In the genomic region with DNA sequence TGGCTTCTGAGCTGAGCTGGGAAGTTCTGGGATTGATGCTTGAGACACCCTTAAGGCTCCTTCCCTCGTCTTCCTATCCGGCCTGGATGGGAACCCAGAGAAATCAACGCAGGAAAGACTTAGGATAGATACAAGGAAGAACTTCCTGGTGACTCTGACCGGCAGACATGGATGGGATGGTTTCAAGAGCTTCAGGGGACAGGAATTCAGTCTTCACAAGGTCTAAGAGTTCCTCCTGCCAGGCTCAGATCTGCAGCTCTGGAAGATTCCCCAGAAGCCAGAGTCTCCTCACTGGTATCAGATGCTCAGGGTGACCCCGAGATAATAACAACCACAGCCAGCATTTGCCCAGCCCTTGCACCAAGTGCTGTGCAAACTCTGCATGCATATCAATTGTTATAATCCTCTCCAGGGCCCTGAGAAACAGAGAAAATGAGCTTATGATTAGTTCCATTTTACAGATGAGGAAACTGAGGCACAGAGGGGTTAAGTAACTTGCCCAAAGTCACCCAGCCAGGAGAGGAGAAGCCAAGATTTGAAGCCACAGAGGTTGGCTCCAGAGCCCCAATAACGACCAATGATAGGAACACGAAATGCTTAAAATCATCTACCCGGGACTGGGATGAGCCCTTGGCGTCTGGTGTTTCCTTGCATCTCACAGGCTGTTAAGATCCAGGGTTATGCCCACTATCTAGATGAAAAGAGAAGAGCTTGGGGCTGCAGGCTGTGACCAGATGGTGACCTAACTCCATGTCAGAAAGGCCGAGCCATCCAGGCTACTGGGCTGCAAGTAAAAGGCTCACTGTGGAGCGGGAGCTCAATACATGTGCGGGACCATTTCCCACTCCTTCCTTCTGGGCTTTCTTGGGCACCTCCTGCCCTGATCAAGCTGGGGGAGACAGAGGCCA, we compare ENCODE assay signal across 12 cellular contexts.
DNase-seq lines count a peak whose midpoint lies in the region; ATAC-seq, FAIRE-seq and TF ChIP-seq lines count a peak whose summit lies in the region.
"Had no signal": no experiment of that assay in that cellular context is flagged by ENCODE, and none has a peak within 500 bp of the region (broad histone marks: within the 10 kb centered on the region; RNA-seq: fewer than 3 reads in every experiment).

No MANE protein-coding gene starts in this region.

- H3K9me3 ChIP-seq in mammary epithelial cell (replicated peaks; ENCODE audit: insufficient read depth, low read length) (no peaks in the 10 kb centered on the region), H1 (ENCODE audit: insufficient read depth in 2 of 2, low read depth in 1 of 2, low read length in 1 of 2) (no peaks in the 10 kb centered on the region)

- no peaks in the 10 kb centered on the region for H3K27me3 ChIP-seq in mammary epithelial cell (ENCODE audit: insufficient read depth, low read length)
- H3K27me3 ChIP-seq in H1 (replicated peaks in 1 of 4; ENCODE audit: control insufficient read depth in 3 of 4, extremely low read depth in 1 of 4, insufficient read depth in 3 of 4, low read length in 3 of 4), result peaks cover 0 to 6% (median 2%) of the 10 kb centered on the region in 4 experiments; a peak in 4 of 7 replicates

- no peaks in the 10 kb centered on the region for H3K36me3 ChIP-seq in mammary epithelial cell (ENCODE audit: insufficient read depth, low read length)
- H3K36me3 ChIP-seq in H1 (ENCODE audit: control insufficient read depth in 2 of 4, insufficient read depth in 4 of 4, low read length in 3 of 4), result no peaks in the 10 kb centered on the region

- no peak overlapping the region for H3K4ac ChIP-seq in H1 (replicated peaks; ENCODE audit: insufficient read length, low read depth, low read length)

- no peak overlapping the region for H2BK120ac ChIP-seq in H1 (replicated peaks; ENCODE audit: low read depth, low read length)

- DNase-seq in MCF 10A (ENCODE audit: unreplicated experiment) (no peak), mammary epithelial cell (no peak), H1 (ENCODE audit: low read depth in 1 of 2, low spot score in 2 of 2) (no peak), neural crest cell (ENCODE audit: low read depth, low spot score) (no peak), type B pancreatic cell (ENCODE audit: extremely low spot score, unreplicated experiment) (no peak), NCI-H1092 treated with DMSO at 0.1 percent for 48 hours (lab: John Stamatoyannopoulos, UW) (no peak), AG20443 (ENCODE audit: low spot score) (no peak)
- DNase-seq: DND-41, NCI-H187 had no signal

- ATAC-seq in HG02588 (IDR thresholded peaks at IDR 0.05; ENCODE audit: unreplicated experiment), result no peak

- H3K9ac ChIP-seq in mammary epithelial cell (ENCODE audit: insufficient read depth, low read length), result no peak overlapping the region
- H3K9ac ChIP-seq in H1 (replicated peaks in 1 of 4; ENCODE audit: extremely low read depth in 1 of 4, low read depth in 3 of 4, low read length in 3 of 4), result no peak overlapping the region

- H4K8ac ChIP-seq in H1 (ENCODE audit: extremely low read depth, insufficient read depth, low read length), result peak overlapping the region; percentile 73; the same call in 1 of the 2 replicates

- no peak overlapping the region for H2BK5ac ChIP-seq in H1 (ENCODE audit: low read depth, low read length)

- peak overlapping the region; percentile 49; the same call in 1 of the 2 replicates for H2BK20ac ChIP-seq in H1 (ENCODE audit: low read length)

- CTCF ChIA-PET in MCF 10A (lab: Yijun Ruan, JAX) (interaction anchor here (0.5 to 1.6 kb wide), 3 partner anchors 49 to 327 kb away, joined by 3 to 7 read pairs (median 4); no protein-coding TSS in a partner anchor), mammary epithelial cell (lab: Charles Lee; ENCODE audit: low non-redundant PET) (interaction anchor here (0.6 kb wide), 1 partner anchor 371 kb away, joined by 3 read pairs; no protein-coding TSS in a partner anchor), H1 (lab: Charles Lee; ENCODE audit: partially characterized antibody) (interaction anchor here (0.7 to 2.6 kb wide), 15 partner anchors 14 to 375 kb away, joined by 3 to 8 read pairs (median 3); no protein-coding TSS in a partner anchor)

- H3K4me2 ChIP-seq in mammary epithelial cell (ENCODE audit: insufficient read depth, low read depth, low read length), result no peak overlapping the region
- H3K4me2 ChIP-seq in H1 (ENCODE audit: insufficient read depth in 1 of 2, low read depth in 2 of 2, low read length in 2 of 2), result peak overlapping the region; percentile 15 to 39; a peak in 2 of 4 replicates

- intact Hi-C loops in MCF 10A (cut with micrococcal nuclease) (loop anchor here (5.0 kb wide), 1 partner anchor 71 kb away; no protein-coding TSS in a partner anchor), mammary epithelial cell (cut with micrococcal nuclease) (no loop called here)

- BruUV-seq in MCF 10A (replicated peaks; lab: Mats Ljungman, UMichigan) (no TSS peak), mammary epithelial cell (replicated peaks; lab: Mats Ljungman, UMichigan) (no TSS peak)

- no peaks in the 10 kb centered on the region for H3K79me2 ChIP-seq in mammary epithelial cell (ENCODE audit: insufficient read depth, low read length)
- H3K79me2 ChIP-seq in H1 (ENCODE audit: control insufficient read depth in 1 of 2, insufficient read depth in 2 of 2, low read length in 2 of 2), result no peaks in the 10 kb centered on the region

- WGBS in mammary epithelial cell (ENCODE audit: low coverage, missing lambda C conversion rate), result 77% methylated on average over 11 of the region's 12 CpGs
- 82% methylated on average over 12 of the region's 12 CpGs; no CpG with 5 or more reads in 1 of the 2 experiments for WGBS in H1 (ENCODE audit: extremely low coverage in 1 of 2, insufficient coverage in 1 of 2, insufficient read length in 1 of 2, insufficient replicate concordance in 2 of 2, low coverage in 1 of 2, low lambda C conversion rate in 2 of 2, missing lambda C conversion rate in 1 of 2), 2 experiments

- TF ChIP-seq RAD21 in H1 (IDR thresholded peaks at IDR 0.05 in 1 of 2, conservative IDR thresholded peaks at IDR 0.05 in 1 of 2; ENCODE audit: low read depth in 2 of 2, low read length in 2 of 2), result no peak

- no peak overlapping the region for H3K27ac ChIP-seq in mammary epithelial cell (ENCODE audit: insufficient read depth, low read depth, low read length)
- no peak overlapping the region for H3K27ac ChIP-seq in H1 (ENCODE audit: low read depth, low read length)

- no peak overlapping the region for H3K4me3 Mint-ChIP-seq in MCF 10A (ENCODE audit: unreplicated experiment)
- H3K4me3 Mint-ChIP-seq in neural crest cell, result peak overlapping the region; percentile 78
- peak overlapping the region; percentile 76 for H3K4me3 Mint-ChIP-seq in type B pancreatic cell

- no peak overlapping the region; the same call in 1 of the 2 replicates for H2AK5ac ChIP-seq in H1 (ENCODE audit: low read depth, low read length)

- H3K4me1 Mint-ChIP-seq in MCF 10A (ENCODE audit: insufficient read depth, unreplicated experiment), result peaks cover 27% of the 10 kb centered on the region
- peaks cover 60% of the 10 kb centered on the region for H3K4me1 Mint-ChIP-seq in neural crest cell
- H3K4me1 Mint-ChIP-seq in type B pancreatic cell (ENCODE audit: unreplicated experiment), result peaks cover 66% of the 10 kb centered on the region

- no peak overlapping the region for H3K4me3 ChIP-seq in mammary epithelial cell (replicated peaks in 1 of 3; ENCODE audit: insufficient read depth in 1 of 3, low read depth in 2 of 3, low read length in 3 of 3)
- H3K4me3 ChIP-seq in H1 (ENCODE audit: extremely low read depth in 1 of 4, insufficient read depth in 2 of 4, low read depth in 3 of 4, low read length in 4 of 4), result no peak overlapping the region
- H3K4me3 ChIP-seq: lung had no signal

- H3K18ac ChIP-seq in H1 (ENCODE audit: extremely low read depth, low read length), result peak overlapping the region; percentile 88

- TF ChIP-seq EP300 in H1 (IDR thresholded peaks at IDR 0.05; ENCODE audit: borderline replicate concordance in 1 of 2, low read depth in 2 of 2, low read length in 2 of 2), result no peak

- H3K14ac ChIP-seq in H1 (ENCODE audit: insufficient read length), result no peak overlapping the region

- H4K91ac ChIP-seq in H1 (replicated peaks; ENCODE audit: insufficient read length, low read length), result peak overlapping the region; percentile 47

- no peak overlapping the region for H4K5ac ChIP-seq in H1 (ENCODE audit: insufficient read length, low read depth, low read length)

- H2BK12ac ChIP-seq in H1 (ENCODE audit: low read depth, low read length), result peak overlapping the region; percentile 41; the same call in 1 of the 2 replicates

- H3K23me2 ChIP-seq in H1 (ENCODE audit: low read depth, low read length), result peaks cover 9% of the 10 kb centered on the region; the same call in 1 of the 2 replicates

- H3K27me3 Mint-ChIP-seq in MCF 10A (ENCODE audit: insufficient read depth, unreplicated experiment) (no peaks in the 10 kb centered on the region), neural crest cell (ENCODE audit: low read depth) (peaks cover 10% of the 10 kb centered on the region), type B pancreatic cell (no peaks in the 10 kb centered on the region)

- H3K27ac Mint-ChIP-seq in MCF 10A (ENCODE audit: low read depth, unreplicated experiment) (peak overlapping the region; percentile 63), neural crest cell (ENCODE audit: unreplicated experiment) (no peak overlapping the region), type B pancreatic cell (peak overlapping the region; percentile 83)

- no peak overlapping the region for H3K56ac ChIP-seq in H1 (replicated peaks; ENCODE audit: insufficient read length, low read depth, low read length)

- H3K36me3 Mint-ChIP-seq in MCF 10A (ENCODE audit: insufficient read depth, unreplicated experiment) (peaks cover 37% of the 10 kb centered on the region), neural crest cell (ENCODE audit: low read depth) (no peaks in the 10 kb centered on the region), type B pancreatic cell (no peaks in the 10 kb centered on the region)

- in situ Hi-C loops in mammary epithelial cell (cut with MboI; ENCODE audit: low sequenced_read_pairs in 2 of 2), result no loop called here

- FAIRE-seq in H1 (lab: Jason Lieb, UNC), result no peak
- FAIRE-seq: TTC549 had no signal

- no peak overlapping the region for H3K23ac ChIP-seq in H1 (ENCODE audit: insufficient read length)

- H4K20me1 ChIP-seq in mammary epithelial cell (ENCODE audit: insufficient read depth, low read length) (no peaks in the 10 kb centered on the region), H1 (replicated peaks in 1 of 2; ENCODE audit: control insufficient read depth in 1 of 2, insufficient read depth in 2 of 2, low read length in 2 of 2) (no peaks in the 10 kb centered on the region)

- TF ChIP-seq POLR2A in H1 (IDR thresholded peaks at IDR 0.05; ENCODE audit: control extremely low read depth in 1 of 2, low read depth in 2 of 2, low read length in 2 of 2), result no peak

- dilution Hi-C loops in mammary epithelial cell (cut with HindIII; ENCODE audit: low sequenced_read_pairs), result no loop called here

- no peaks in the 10 kb centered on the region for H3K9me3 Mint-ChIP-seq in MCF 10A (ENCODE audit: unreplicated experiment)
- no peaks in the 10 kb centered on the region for H3K9me3 Mint-ChIP-seq in neural crest cell
- H3K9me3 Mint-ChIP-seq in type B pancreatic cell, result no peaks in the 10 kb centered on the region

- H2AFZ ChIP-seq in mammary epithelial cell (ENCODE audit: low read depth, low read length) (no peak overlapping the region), H1 (ENCODE audit: low read length) (no peak overlapping the region)

- TF ChIP-seq CTCF in MCF 10A (IDR thresholded peaks at IDR 0.05; ENCODE audit: unreplicated experiment) (no peak), mammary epithelial cell (conservative IDR thresholded peaks at IDR 0.05 in 1 of 2, IDR thresholded peaks at IDR 0.05 in 1 of 2; ENCODE audit: extremely low read depth in 1 of 2, insufficient read depth in 1 of 2, low read depth in 1 of 2, low read length in 2 of 2) (no peak), H1 (IDR thresholded peaks at IDR 0.05; ENCODE audit: control extremely low read depth in 1 of 3, insufficient read depth in 1 of 3, low read depth in 1 of 3, low read length in 3 of 3) (no peak), neural crest cell (conservative IDR thresholded peaks at IDR 0.05) (no peak), type B pancreatic cell (conservative IDR thresholded peaks at IDR 0.05) (peak; percentile 23)

- H3K4me1 ChIP-seq in mammary epithelial cell (ENCODE audit: insufficient read depth, low read length) (peaks cover 5% of the 10 kb centered on the region), H1 (replicated peaks in 1 of 4; ENCODE audit: control insufficient read depth in 3 of 4, insufficient read depth in 4 of 4, low read length in 3 of 4) (peaks cover 3 to 32% (median 20%) of the 10 kb centered on the region in 4 experiments)

- H3K79me1 ChIP-seq in H1 (ENCODE audit: low read depth, low read length), result no peaks in the 10 kb centered on the region

- POLR2A ChIA-PET in MCF 10A (lab: Yijun Ruan, JAX), result interaction anchor here (0.5 to 2.3 kb wide), 5 partner anchors 18 to 222 kb away, joined by 3 to 8 read pairs (median 4); no protein-coding TSS in a partner anchor
- POLR2A ChIA-PET in H1 (lab: Charles Lee; ENCODE audit: partially characterized antibody), result interaction anchor here (0.7 to 2.2 kb wide), 6 partner anchors 10 to 333 kb away, joined by 3 to 5 read pairs (median 4); no protein-coding TSS in a partner anchor

- H2BK15ac ChIP-seq in H1 (ENCODE audit: low read length), result no peak overlapping the region
